In the genomic region with DNA sequence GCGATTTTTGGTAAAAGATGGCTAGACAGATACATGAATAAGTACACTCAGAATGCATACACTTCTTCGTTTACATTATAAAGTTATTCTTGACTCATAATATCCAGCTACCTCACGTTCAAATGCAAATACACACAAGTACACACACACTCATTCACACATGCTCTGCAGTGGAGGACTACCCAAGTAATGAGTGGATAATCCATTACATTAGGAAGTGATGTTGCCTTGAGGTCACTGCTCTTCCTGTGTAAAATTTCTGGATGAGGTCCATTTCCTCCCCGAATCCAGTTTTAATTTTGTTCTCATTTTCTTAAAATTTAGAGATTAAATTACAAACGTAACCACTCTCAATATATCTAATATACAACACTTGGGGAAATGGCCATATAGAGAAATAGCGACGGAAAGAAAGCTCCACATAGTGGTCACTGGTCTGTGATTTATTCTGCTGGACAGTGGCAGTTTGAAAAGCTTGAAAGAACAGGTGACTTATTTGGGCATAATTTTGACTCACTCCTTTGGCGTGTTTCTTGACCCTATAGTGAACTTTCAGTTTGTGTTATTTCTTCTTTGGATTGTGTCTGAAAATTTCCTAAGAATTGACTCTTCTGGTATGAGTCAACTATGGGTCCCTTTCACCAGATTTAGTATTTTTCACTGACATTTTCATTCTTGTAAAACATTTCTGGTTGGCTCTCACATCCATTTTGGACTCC, we compare ENCODE assay signal across 16 cellular contexts. TPM values are rescaled to one million over a fixed set of nuclear protein-coding genes. Genes with fewer than 3 reads are reported as not detected.
A peak's percentile ranks its signal among the peaks of the same experiment; 100 is the strongest.
DNase-seq lines count a peak whose midpoint lies in the region; ATAC-seq and TF ChIP-seq lines count a peak whose summit lies in the region.
"Had no signal": no experiment of that assay in that cellular context is flagged by ENCODE, and none has a peak within 500 bp of the region (broad histone marks: within the 10 kb centered on the region; RNA-seq: fewer than 3 reads in every experiment).

No MANE protein-coding gene starts in this region.

- H3K27me3 ChIP-seq in PC-3 (ENCODE audit: low read length) (no peaks in the 10 kb centered on the region), esophagus muscularis mucosa (no peaks in the 10 kb centered on the region)
- H3K27me3 ChIP-seq: transverse colon had no signal

- DNase-seq in AG08396 (ENCODE audit: low spot score) (peak; percentile 28), PC-3 (peak; percentile 53), fibroblast of mammary gland (ENCODE audit: low read depth) (peak; percentile 40), esophagus muscularis mucosa (ENCODE audit: extremely low spot score) (no peak), NCI-H1436 treated with DMSO at 0.1 percent for 48 hours (lab: John Stamatoyannopoulos, UW) (no peak), epidermal melanocyte (ENCODE audit: insufficient read length, low spot score) (no peak)
- DNase-seq in effector CD4-positive, alpha-beta T cell = no peak
- DNase-seq: activated CD4-positive, alpha-beta T cell treated with anti-CD3 and anti-CD28 coated beads, Interleukin-2, amount 50 U/mL, for 48 hours; endodermal cell; kidney; NCI-H2029 treated with DMSO at 0.1 percent for 48 hours; NCI-H774; Right ventricle myocardium superior; transverse colon had no signal

- intact Hi-C loops in PC-3 (cut with micrococcal nuclease) (no loop called here), esophagus muscularis mucosa (cut with DNase I) (no loop called here)

- CTCF ChIA-PET in PC-3 (lab: Charles Lee) = no interaction called here

- H3K36me3 ChIP-seq in PC-3 (ENCODE audit: low read depth, low read length) (no peaks in the 10 kb centered on the region), esophagus muscularis mucosa (no peaks in the 10 kb centered on the region)
- H3K36me3 ChIP-seq: transverse colon had no signal

- no peak for TF ChIP-seq CTCF in PC-3 (conservative IDR thresholded peaks at IDR 0.05; ENCODE audit: low read depth, low read length)
- no peak for TF ChIP-seq CTCF in fibroblast of mammary gland (conservative IDR thresholded peaks at IDR 0.05; ENCODE audit: control insufficient read depth, insufficient read depth, low read depth, low read length)
- no peak for TF ChIP-seq CTCF in esophagus muscularis mucosa (IDR thresholded peaks at IDR 0.05)

- no peak for TF ChIP-seq EP300 in esophagus muscularis mucosa (IDR thresholded peaks at IDR 0.05)

- H3K4me1 ChIP-seq in PC-3 (ENCODE audit: insufficient read depth, low read length) (peaks cover 15% of the 10 kb centered on the region; the same call in 1 of the 2 replicates), esophagus muscularis mucosa (no peaks in the 10 kb centered on the region)
- H3K4me1 ChIP-seq: transverse colon had no signal

- TF ChIP-seq POLR2A in esophagus muscularis mucosa (IDR thresholded peaks at IDR 0.05; ENCODE audit: low read depth) = no peak

- H3F3A ChIP-seq in PC-3 (ENCODE audit: low read length, unreplicated experiment) = no peaks in the 10 kb centered on the region

- ATAC-seq in GM21526 (IDR thresholded peaks at IDR 0.05; ENCODE audit: low FRiP score, unreplicated experiment) = peak; percentile 59
- ATAC-seq in PC-3 = peak; percentile 78

- POLR2A ChIA-PET in PC-3 (lab: Charles Lee; ENCODE audit: unreplicated experiment) = interaction anchor here (0.6 kb wide), 1 partner anchor 863 kb away, joined by 3 read pairs; no protein-coding TSS in a partner anchor

- peak overlapping the region; percentile 23; the same call in 1 of the 2 replicates for H2AFZ ChIP-seq in PC-3 (ENCODE audit: low read length)

- no peaks in the 10 kb centered on the region for H3K9me2 ChIP-seq in PC-3 (replicated peaks; ENCODE audit: low read length)

- WGBS in esophagus muscularis mucosa = 78% methylated on average over 8 of the region's 8 CpGs

- H3K4me2 ChIP-seq in PC-3 (ENCODE audit: low read length) = peak overlapping the region; percentile 36

- H3K4me3 ChIP-seq in PC-3 (ENCODE audit: low read length) (no peak overlapping the region), fibroblast of mammary gland (ENCODE audit: control insufficient read depth, low read depth, low read length) (no peak overlapping the region), esophagus muscularis mucosa (no peak overlapping the region)
- H3K4me3 ChIP-seq: transverse colon had no signal

- no TSS peak for BruUV-seq in PC-3 (replicated peaks; lab: Mats Ljungman, UMichigan)

- H3K27ac ChIP-seq in PC-3 (ENCODE audit: low read length) (peak overlapping the region; percentile 67), esophagus muscularis mucosa (replicated peaks in 1 of 4) (no peak overlapping the region)
- H3K27ac ChIP-seq: HL-60, transverse colon had no signal

- H3K9me3 ChIP-seq in PC-3 (ENCODE audit: low read length) = no peaks in the 10 kb centered on the region
- no peaks in the 10 kb centered on the region for H3K9me3 ChIP-seq in esophagus muscularis mucosa
- H3K9me3 ChIP-seq: transverse colon had no signal

- no peak overlapping the region for H3K9ac ChIP-seq in PC-3 (ENCODE audit: low read length)

- H3K79me2 ChIP-seq in PC-3 (ENCODE audit: low read length) = no peaks in the 10 kb centered on the region

- no peaks in the 10 kb centered on the region for H4K20me1 ChIP-seq in PC-3 (ENCODE audit: low read length)

RNA-seq across cellular contexts. Expression of a gene that starts 25.6 kb away (rescaled TPM):
- 8.6 and 15.4 TPM in 2 replicates for total RNA-seq in PC-3 (2014; rRNA removed)
- total RNA-seq in esophagus muscularis mucosa = 10 to 100 TPM; 12.0 to 22.2 (median 17.5) TPM

Comparison
In these comparisons a context has a peak if more than half of its experiments do, and no peak if none do; other contexts are left out.
1. DNase-seq: peak in AG08396 (single experiment), PC-3 (single experiment) and fibroblast of mammary gland (single experiment); none in esophagus muscularis mucosa (single experiment), effector CD4-positive, alpha-beta T cell (single experiment), NCI-H1436 treated with DMSO at 0.1 percent for 48 hours (single experiment) and epidermal melanocyte (single experiment).